Comparison of ENCODE assay signal across 18 cellular contexts in the genomic region with DNA sequence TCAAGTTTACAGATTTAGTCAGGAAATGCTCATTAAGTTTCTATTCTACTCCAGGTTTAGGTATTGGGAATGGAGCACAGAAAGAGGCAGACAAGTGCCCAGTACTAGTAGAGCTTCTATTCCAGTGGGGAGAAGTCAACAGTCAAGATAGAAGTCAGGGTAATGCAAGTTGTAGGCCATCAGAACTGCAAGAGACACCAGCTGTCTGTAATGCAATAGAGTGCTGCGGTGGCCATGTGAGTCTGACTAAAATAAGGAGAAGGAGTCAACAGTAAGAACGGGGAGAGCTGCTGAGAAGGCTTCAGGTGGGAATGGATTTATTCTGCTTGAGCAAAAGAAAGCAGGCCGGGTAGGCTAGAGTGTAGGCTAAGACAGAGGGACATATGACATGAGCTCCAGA.
DNase-seq lines count a peak whose midpoint lies in the region; ATAC-seq and TF ChIP-seq lines count a peak whose summit lies in the region.
"Had no signal": no experiment of that assay in that cellular context is flagged by ENCODE, and none has a peak within 500 bp of the region (broad histone marks: within the 10 kb centered on the region; RNA-seq: fewer than 3 reads in every experiment).

No MANE protein-coding gene starts in this region.

- H3K27ac ChIP-seq in WERI-Rb-1 (no peak overlapping the region), psoas muscle (no peak overlapping the region), esophagus muscularis mucosa (replicated peaks in 1 of 4) (no peak overlapping the region)
- H3K27ac ChIP-seq: BLaER1 had no signal

- peaks cover 3% of the 10 kb centered on the region for H3K4me1 ChIP-seq in psoas muscle
- peaks cover 0 to 4% (median 1%) of the 10 kb centered on the region in 4 donors for H3K4me1 ChIP-seq in esophagus muscularis mucosa
- H3K4me1 ChIP-seq: BE2C, BLaER1, Caco-2 had no signal

- no peaks in the 10 kb centered on the region for H3K36me3 Mint-ChIP-seq in brain
- H3K36me3 Mint-ChIP-seq: CD14-positive monocyte; CD4-positive, alpha-beta memory T cell; CD4-positive, CD25-positive, alpha-beta regulatory T cell; CD8-positive, alpha-beta memory T cell had no signal

- peak in 3 of 4 donors; percentile 39 to 88 (median 86) for ATAC-seq in psoas muscle

- H3K4me3 Mint-ChIP-seq in brain: no peak overlapping the region
- H3K4me3 Mint-ChIP-seq: CD14-positive monocyte; CD4-positive, alpha-beta memory T cell; CD4-positive, CD25-positive, alpha-beta regulatory T cell; CD8-positive, alpha-beta memory T cell had no signal

- peaks cover 0 to 10% (median 0%) of the 10 kb centered on the region in 5 experiments for H3K9me3 Mint-ChIP-seq in brain
- H3K9me3 Mint-ChIP-seq: CD4-positive, alpha-beta memory T cell had no signal

- TF ChIP-seq POLR2A in esophagus muscularis mucosa (IDR thresholded peaks at IDR 0.05; ENCODE audit: low read depth): no peak

- H3K27me3 ChIP-seq in WERI-Rb-1 (ENCODE audit: insufficient read depth, low read depth, severe bottlenecking) (no peaks in the 10 kb centered on the region), psoas muscle (ENCODE audit: insufficient read depth in 3 of 3, low read length in 2 of 3) (no peaks in the 10 kb centered on the region), esophagus muscularis mucosa (no peaks in the 10 kb centered on the region)
- H3K27me3 ChIP-seq: BE2C, BLaER1 had no signal

- no peak for TF ChIP-seq CTCF in WERI-Rb-1 (IDR thresholded peaks at IDR 0.05; ENCODE audit: low read depth, low read length)
- TF ChIP-seq CTCF in brain (conservative IDR thresholded peaks at IDR 0.05): no peak
- no peak for TF ChIP-seq CTCF in psoas muscle (IDR thresholded peaks at IDR 0.05)
- TF ChIP-seq CTCF in esophagus muscularis mucosa (IDR thresholded peaks at IDR 0.05): no peak

- H3K27me3 Mint-ChIP-seq in brain: no peaks in the 10 kb centered on the region
- H3K27me3 Mint-ChIP-seq: CD4-positive, CD25-positive, alpha-beta regulatory T cell had no signal

- intact Hi-C loops in psoas muscle (cut with DNase I) (no loop called here), esophagus muscularis mucosa (cut with DNase I) (no loop called here)

- no peak overlapping the region for H3K4me3 ChIP-seq in WERI-Rb-1 (ENCODE audit: low read depth, low read length)
- no peak overlapping the region for H3K4me3 ChIP-seq in psoas muscle
- H3K4me3 ChIP-seq in esophagus muscularis mucosa: no peak overlapping the region
- H3K4me3 ChIP-seq: BLaER1 had no signal

- TF ChIP-seq EP300 in esophagus muscularis mucosa (IDR thresholded peaks at IDR 0.05): no peak

- peak overlapping the region in 4 of 5 experiments; percentile 6 to 36 (median 26) for H3K27ac Mint-ChIP-seq in brain
- H3K27ac Mint-ChIP-seq: CD14-positive monocyte; CD4-positive, alpha-beta memory T cell; CD8-positive, alpha-beta memory T cell had no signal

- H3K4me1 Mint-ChIP-seq in brain: peaks cover 26% of the 10 kb centered on the region
- H3K4me1 Mint-ChIP-seq: CD14-positive monocyte; CD4-positive, alpha-beta memory T cell; CD4-positive, CD25-positive, alpha-beta regulatory T cell; CD8-positive, alpha-beta memory T cell had no signal

- DNase-seq in WERI-Rb-1 (peak; percentile 33), psoas muscle (no peak), NCI-H1105 (lab: John Stamatoyannopoulos, UW) (no peak), esophagus muscularis mucosa (ENCODE audit: extremely low spot score) (no peak)
- DNase-seq: 8988T; ACHN; BE2C; C1 segment of cervical spinal cord; Caco-2; Calu3; CD4-positive, alpha-beta memory T cell; CD4-positive, CD25-positive, alpha-beta regulatory T cell; CD8-positive, alpha-beta memory T cell; DMS79 treated with DMSO at 0.1 percent for 48 hours; GF-D8 had no signal

- 57 to 91% (median 83%) methylated on average over 3 of the region's 3 CpGs for WGBS in psoas muscle, 3 donors
- WGBS in esophagus muscularis mucosa: 94% methylated on average over 3 of the region's 3 CpGs

- H3K9me3 ChIP-seq in WERI-Rb-1 (ENCODE audit: severe bottlenecking) (no peaks in the 10 kb centered on the region), psoas muscle (no peaks in the 10 kb centered on the region), esophagus muscularis mucosa (no peaks in the 10 kb centered on the region)
- H3K9me3 ChIP-seq: BE2C, BLaER1, Caco-2 had no signal

- no peaks in the 10 kb centered on the region for H3K36me3 ChIP-seq in WERI-Rb-1
- no peaks in the 10 kb centered on the region for H3K36me3 ChIP-seq in psoas muscle (ENCODE audit: insufficient read depth in 1 of 2, low read depth in 1 of 2)
- H3K36me3 ChIP-seq in esophagus muscularis mucosa: no peaks in the 10 kb centered on the region
- H3K36me3 ChIP-seq: BE2C, BLaER1 had no signal
